Comparison of ENCODE assay signal across 22 cellular contexts in genomic region chr17:80256034-80256350, GRCh38. TPM values are rescaled to one million over a fixed set of nuclear protein-coding genes. Genes with fewer than 3 reads are reported as not detected.
DNase-seq lines count a peak whose midpoint lies in the region; ATAC-seq, FAIRE-seq and TF ChIP-seq lines count a peak whose summit lies in the region.
"Had no signal": no experiment of that assay in that cellular context is flagged by ENCODE, and none has a peak within 500 bp of the region (broad histone marks: within the 10 kb centered on the region; RNA-seq: fewer than 3 reads in every experiment).

No MANE protein-coding gene starts in this region.

- 91% methylated on average over 5 of the region's 5 CpGs for WGBS in A549 (ENCODE audit: missing lambda C conversion rate)

- H3K36me3 Mint-ChIP-seq in T-cell: no peaks in the 10 kb centered on the region

- no peak for TF ChIP-seq EP300 in A549 (IDR thresholded peaks at IDR 0.05)

- H3K4me3 ChIP-seq in A549 (no peak overlapping the region), fibroblast of lung (replicated peaks in 1 of 4; ENCODE audit: control extremely low read depth in 1 of 4, insufficient read depth in 1 of 4, low read depth in 3 of 4, low read length in 4 of 4) (no peak overlapping the region), HAP-1 (no peak overlapping the region)
- no peak overlapping the region for H3K4me3 ChIP-seq in BLaER1 treated with 17β-estradiol and CSF1 and Interleukin-3, amounts not matched to agents 10 nM and 100 nM
- H3K4me3 ChIP-seq: left lung, mucosa of descending colon, uterus had no signal

- no peak overlapping the region for H3K4me3 Mint-ChIP-seq in T-cell

- peak overlapping the region; percentile 52 to 55 for H3K27ac Mint-ChIP-seq in T-cell

- H3K27me3 ChIP-seq in BLaER1 treated with 17β-estradiol and CSF1 and Interleukin-3, amounts not matched to agents 10 nM and 100 nM: no peaks in the 10 kb centered on the region
- H3K27me3 ChIP-seq in fibroblast of lung (ENCODE audit: control insufficient read depth, insufficient read depth, low read length) (no peaks in the 10 kb centered on the region), HAP-1 (ENCODE audit: low read depth) (no peaks in the 10 kb centered on the region)
- H3K27me3 ChIP-seq: left lung, uterus had no signal

- CTCF ChIA-PET in A549 (lab: Yijun Ruan, JAX) (interaction anchor here (0.6 to 5.7 kb wide), 5 partner anchors 18 to 251 kb away, joined by 3 to 46 read pairs (median 15); partner anchors contain the start of gene GAA), T-cell (lab: Charles Lee) (no interaction called here)

- H3K27ac ChIP-seq in A549 (peak overlapping the region; percentile 94 to 99), fibroblast of lung (ENCODE audit: insufficient read depth, low read length) (peak overlapping the region; percentile 91)
- H3K27ac ChIP-seq in BLaER1 treated with 17β-estradiol and CSF1 and Interleukin-3, amounts not matched to agents 10 nM and 100 nM: peak overlapping the region in 6 of 11 experiments; percentile 78 to 86 (median 83); a peak in 7 of 22 replicates

- FAIRE-seq in A549 (lab: Jason Lieb, UNC): no peak
- FAIRE-seq: G401.6, GM19239, TTC549 had no signal

- H3K9me3 Mint-ChIP-seq in T-cell: no peaks in the 10 kb centered on the region

- H3K79me2 ChIP-seq in fibroblast of lung (ENCODE audit: control insufficient read depth, insufficient read depth, low read length): no peaks in the 10 kb centered on the region

- H3K27me3 Mint-ChIP-seq in T-cell: no peaks in the 10 kb centered on the region

- in situ Hi-C loops in HAP-1 (cut with MboI; ENCODE audit: low sequenced_read_pairs): no loop called here

- H3K9ac ChIP-seq in BLaER1 treated with 17β-estradiol and CSF1 and Interleukin-3, amounts not matched to agents 10 nM and 100 nM: peak overlapping the region in 1 of 11 experiments; percentile 70; a peak in 1 of 22 replicates
- H3K9ac ChIP-seq in fibroblast of lung (ENCODE audit: insufficient read depth, low read length): no peak overlapping the region

- H3K4me1 Mint-ChIP-seq in T-cell: peaks cover 25 to 68% (median 54%) of the 10 kb centered on the region in 3 donors

- no peak for TF ChIP-seq POLR2A in A549 (IDR thresholded peaks at IDR 0.05; ENCODE audit: low read length)

- H3K4me1 ChIP-seq in A549 (peaks cover 74% of the 10 kb centered on the region), fibroblast of lung (ENCODE audit: control insufficient read depth, extremely low read depth, insufficient read depth, low read length) (peaks cover 9% of the 10 kb centered on the region), HAP-1 (peaks cover 8% of the 10 kb centered on the region)
- H3K4me1 ChIP-seq in BLaER1 treated with 17β-estradiol and CSF1 and Interleukin-3, amounts not matched to agents 10 nM and 100 nM: peaks cover 51 to 74% (median 62%) of the 10 kb centered on the region in 10 experiments
- H3K4me1 ChIP-seq: uterus had no signal

- DNase-seq in A549 (ENCODE audit: low read depth in 1 of 2, low spot score in 1 of 2): no peak
- no peak for DNase-seq in T-cell
- DNase-seq in fibroblast of lung (ENCODE audit: low read depth in 2 of 2): no peak
- DNase-seq in HAP-1 (ENCODE audit: low spot score in 2 of 2): no peak
- DNase-seq: activated CD4-positive, alpha-beta T cell treated with anti-CD3 and anti-CD28 coated beads for 48 hours; activated T-cell treated with anti-CD3 and anti-CD28 coated beads, Interleukin-2, amount 50 U/mL, for 48 hours; HCEC 1CT; Kasumi-1; NCI-H1105; PC-3; SK-N-SH; uterus had no signal

- H3K36me3 ChIP-seq in BLaER1 treated with 17β-estradiol and CSF1 and Interleukin-3, amounts not matched to agents 10 nM and 100 nM: peaks cover 0 to 10% (median 0%) of the 10 kb centered on the region in 11 experiments; a peak in 2 of 22 replicates
- H3K36me3 ChIP-seq in fibroblast of lung (ENCODE audit: control insufficient read depth, insufficient read depth, low read length): peaks cover 2% of the 10 kb centered on the region
- no peaks in the 10 kb centered on the region for H3K36me3 ChIP-seq in HAP-1 (replicated peaks)
- H3K36me3 ChIP-seq: neutrophil, uterus had no signal

- ATAC-seq in A549 (no peak), T-cell (replicated peaks in 1 of 4) (no peak), HG02973 (IDR thresholded peaks at IDR 0.05; ENCODE audit: unreplicated experiment) (no peak), HG03280 (IDR thresholded peaks at IDR 0.05; ENCODE audit: unreplicated experiment) (no peak)
- ATAC-seq: esophagus mucosa, left lung, mucosa of descending colon, PC-3 had no signal

- no peak for TF ChIP-seq RAD21 in A549 (conservative IDR thresholded peaks at IDR 0.05 in 1 of 2, IDR thresholded peaks at IDR 0.05 in 1 of 2)

- TF ChIP-seq CTCF in A549 (IDR thresholded peaks at IDR 0.05): no peak
- TF ChIP-seq CTCF in fibroblast of lung (conservative IDR thresholded peaks at IDR 0.05 in 1 of 2, IDR thresholded peaks at IDR 0.05 in 1 of 2; ENCODE audit: low read depth in 1 of 2, low read length in 2 of 2): no peak

- H3K4me2 ChIP-seq in A549 (peak overlapping the region; percentile 63; the same call in 1 of the 3 replicates), fibroblast of lung (ENCODE audit: extremely low read depth, insufficient read depth, low read length) (no peak overlapping the region)
- peak overlapping the region in 4 of 11 experiments; percentile 78 to 88 (median 80); a peak in 7 of 22 replicates for H3K4me2 ChIP-seq in BLaER1 treated with 17β-estradiol and CSF1 and Interleukin-3, amounts not matched to agents 10 nM and 100 nM

- H2AFZ ChIP-seq in fibroblast of lung (ENCODE audit: low read length): no peak overlapping the region

- no peaks in the 10 kb centered on the region for H4K20me1 ChIP-seq in BLaER1 treated with 17β-estradiol and CSF1 and Interleukin-3, amounts not matched to agents 10 nM and 100 nM
- no peaks in the 10 kb centered on the region for H4K20me1 ChIP-seq in fibroblast of lung (ENCODE audit: control insufficient read depth, extremely low read depth, insufficient read depth, low read length)

- H3K9me3 ChIP-seq in A549 (no peaks in the 10 kb centered on the region), fibroblast of lung (ENCODE audit: control insufficient read depth, insufficient read depth, low read depth, low read length) (no peaks in the 10 kb centered on the region), HAP-1 (no peaks in the 10 kb centered on the region)
- no peaks in the 10 kb centered on the region for H3K9me3 ChIP-seq in BLaER1 treated with 17β-estradiol and CSF1 and Interleukin-3, amounts not matched to agents 10 nM and 100 nM (replicated peaks in 1 of 11)
- H3K9me3 ChIP-seq: left lung, mucosa of descending colon, neutrophil, SK-N-SH, uterus had no signal

- POLR2A ChIA-PET in A549 (lab: Yijun Ruan, JAX) (no interaction called here), T-cell (lab: Charles Lee) (no interaction called here)

TF ChIP-seq in A549, 52 proteins besides CTCF, POLR2A, EP300 and RAD21 (continues in another document):
- TF ChIP-seq USF2 (IDR thresholded peaks at IDR 0.05): no peak
- no peak for TF ChIP-seq BCL3 (IDR thresholded peaks at IDR 0.05)
- TF ChIP-seq CBX8 (IDR thresholded peaks at IDR 0.05): no peak

RNA-seq across cellular contexts. Expression of gene RNF213, which starts 4.7 kb away (rescaled TPM):
- polyA plus RNA-seq in A549 (2011; rRNA removed) (127 and 182 TPM in 2 replicates), A549 (2017; fragmentation: RNase III; extraction: RNeasy Plus Mini Kit Qiagen cat#74134 plus additional on column Dnase treatment) (55.6 to 61.6 TPM (median 59.1 TPM) in 3 replicates), fibroblast of lung (36.8 and 56.2 TPM in 2 replicates)
- polyA plus RNA-seq in A549 (2012; cell fraction: cytosol; rRNA removed): 64.8 and 76.2 TPM in 2 replicates
- 268 and 329 TPM in 2 replicates for polyA plus RNA-seq in A549 (2012; cell fraction: nucleus; rRNA removed)
- 331 and 462 TPM in 2 replicates for polyA minus RNA-seq in A549 (2011; rRNA and poly(A)+ RNA removed)
- total RNA-seq in T-cell (100 to 1,000 TPM; 433 to 628 (median 590) TPM), fibroblast of lung (130 and 245 TPM in 2 replicates)
- polyA plus RNA-seq in fibroblast of lung (2012): 40.9 and 54.7 TPM in 2 replicates
- 609 and 665 TPM in 2 replicates for polyA minus RNA-seq in fibroblast of lung (ENCODE audit: low replicate concordance)

RNA-seq across cellular contexts. Expression of gene SLC26A11, which starts 35.8 kb away (rescaled TPM):
- polyA plus RNA-seq in A549 (2011; rRNA removed) (8.3 and 9.5 TPM in 2 replicates), A549 (2017; fragmentation: RNase III; extraction: RNeasy Plus Mini Kit Qiagen cat#74134 plus additional on column Dnase treatment) (9.1 to 13.7 TPM (median 13.1 TPM) in 3 replicates), fibroblast of lung (5.8 and 6.5 TPM in 2 replicates)
- polyA plus RNA-seq in A549 (2012; cell fraction: cytosol; rRNA removed): 13.7 and 22.6 TPM in 2 replicates
- 75.4 and 89.8 TPM in 2 replicates for polyA plus RNA-seq in A549 (2012; cell fraction: nucleus; rRNA removed)
- 6.9 and 12.4 TPM in 2 replicates for polyA minus RNA-seq in A549 (2011; rRNA and poly(A)+ RNA removed)
- total RNA-seq in T-cell (100 to 1,000 TPM in 3 of 5 donors, 10 to 100 TPM in 2; 45.9 to 123 (median 112) TPM), fibroblast of lung (8.2 and 19.3 TPM in 2 replicates)
- polyA plus RNA-seq in fibroblast of lung (2012): 6.7 and 10.5 TPM in 2 replicates
- 11.0 and 11.6 TPM in 2 replicates for polyA minus RNA-seq in fibroblast of lung (ENCODE audit: low replicate concordance)

RNA-seq across cellular contexts. Expression of gene SGSH, which starts 35.9 kb away (rescaled TPM):
- 14.1 and 14.5 TPM in 2 replicates for polyA plus RNA-seq in A549 (2011; rRNA removed)
- 25.4 and 26.4 TPM in 2 replicates for polyA plus RNA-seq in A549 (2012; cell fraction: cytosol; rRNA removed)
- 118 and 137 TPM in 2 replicates for polyA plus RNA-seq in A549 (2012; cell fraction: nucleus; rRNA removed)
- polyA plus RNA-seq in A549 (2017; fragmentation: RNase III; extraction: RNeasy Plus Mini Kit Qiagen cat#74134 plus additional on column Dnase treatment): 24.0 to 26.2 TPM (median 24.7 TPM) in 3 replicates
- polyA minus RNA-seq in A549 (2011; rRNA and poly(A)+ RNA removed): 9.2 and 12.4 TPM in 2 replicates
- 100 to 1,000 TPM; 133 to 197 (median 155) TPM for total RNA-seq in T-cell
- 12.1 and 26.9 TPM in 2 replicates for total RNA-seq in fibroblast of lung
- 57.2 and 70.7 TPM in 2 replicates for polyA plus RNA-seq in fibroblast of lung
- polyA plus RNA-seq in fibroblast of lung (2012): 40.5 and 55.2 TPM in 2 replicates
- 114 and 187 TPM in 2 replicates for polyA minus RNA-seq in fibroblast of lung (ENCODE audit: low replicate concordance)
